In genomic region chr17:75978938-75979704, GRCh38 we compare ENCODE assay signal across 1 cellular context.
TF ChIP-seq lines count a peak whose summit lies in the region.

Gene ACOX1, minus strand, starts transcription at chr17:75979166. Its CDS starts 93 bp downstream, at chr17:75979073.
Gene TEN1, plus strand, starts transcription at chr17:75979240. Its CDS starts 6,953 bp downstream, at chr17:75986193.

TF ChIP-seq in K562, 482 proteins besides CTCF, POLR2A, EP300 and RAD21 (continued from another document and continues in another):
- no peak for TF ChIP-seq ZNF407 (IDR thresholded peaks at IDR 0.05; ENCODE audit: low read depth)
- TF ChIP-seq MAFF (IDR thresholded peaks at IDR 0.05; ENCODE audit: low read length), result no peak
- TF ChIP-seq ZNF311 (CRISPR knock-in tag; IDR thresholded peaks at IDR 0.05), result no peak
- TF ChIP-seq SIN3B (IDR thresholded peaks at IDR 0.05; ENCODE audit: low read depth), result peak; percentile 15; the same call in 1 of the 2 replicates
- no peak for TF ChIP-seq SIX5 (IDR thresholded peaks at IDR 0.05; ENCODE audit: borderline replicate concordance in 1 of 2, insufficient read depth in 1 of 2, low read depth in 1 of 2, low read length in 2 of 2)
- peak; percentile 65; the same call in 1 of the 2 replicates for TF ChIP-seq TGIF2 (CRISPR knock-in tag; IDR thresholded peaks at IDR 0.05)
- TF ChIP-seq MNT (conservative IDR thresholded peaks at IDR 0.05), result peak; percentile 85 to 87
- TF ChIP-seq GABPB1 (CRISPR knock-in tag; IDR thresholded peaks at IDR 0.05), result peak; percentile 72; the same call in 1 of the 2 replicates
- no peak for TF ChIP-seq KHSRP (IDR thresholded peaks at IDR 0.05)
- 0 out of 2 replicates have a peak, but pooled peaks have one; percentile 48 for TF ChIP-seq ZNF583 (CRISPR knock-in tag; IDR thresholded peaks at IDR 0.05)
- TF ChIP-seq SFPQ (IDR thresholded peaks at IDR 0.05; ENCODE audit: low read depth, low read length), result no peak
- no peak for TF ChIP-seq E2F5 (CRISPR knock-in tag; IDR thresholded peaks at IDR 0.05)
- TF ChIP-seq SRSF1 (IDR thresholded peaks at IDR 0.05; ENCODE audit: low read depth, low read length), result no peak
- peak; percentile 45 for TF ChIP-seq CTBP1 (IDR thresholded peaks at IDR 0.05; ENCODE audit: borderline replicate concordance)
- no peak for TF ChIP-seq SMARCA4 (IDR thresholded peaks at IDR 0.05)
- TF ChIP-seq ARID4B (CRISPR knock-in tag; IDR thresholded peaks at IDR 0.05), result peak; percentile 60
- no peak for TF ChIP-seq ZNF778 (CRISPR knock-in tag; IDR thresholded peaks at IDR 0.05)
- TF ChIP-seq ZBED1 (IDR thresholded peaks at IDR 0.05), result no peak
- no peak for TF ChIP-seq THRA (IDR thresholded peaks at IDR 0.05)
- TF ChIP-seq THRB (CRISPR knock-in tag; conservative IDR thresholded peaks at IDR 0.05), result no peak
- TF ChIP-seq KLF6 (CRISPR knock-in tag; IDR thresholded peaks at IDR 0.05; ENCODE audit: borderline replicate concordance), result peak; percentile 65; the same call in 1 of the 2 replicates
- peak; percentile 66 for TF ChIP-seq ASH1L (IDR thresholded peaks at IDR 0.05; ENCODE audit: borderline replicate concordance, low read depth, partially characterized antibody)
- no peak for TF ChIP-seq CSDE1 (IDR thresholded peaks at IDR 0.05)
- TF ChIP-seq CEBPG (CRISPR knock-in tag; IDR thresholded peaks at IDR 0.05), result no peak
- no peak for TF ChIP-seq CEBPG (tag; conservative IDR thresholded peaks at IDR 0.05 in 1 of 2, IDR thresholded peaks at IDR 0.05 in 1 of 2)
- no peak for TF ChIP-seq RBM14 (IDR thresholded peaks at IDR 0.05; ENCODE audit: borderline replicate concordance, insufficient read depth, low read depth, low read length)
- TF ChIP-seq PBX2 (CRISPR knock-in tag; IDR thresholded peaks at IDR 0.05; ENCODE audit: low read depth), result peak; percentile 92
- peak; percentile 95 for TF ChIP-seq PBX2 (tag; conservative IDR thresholded peaks at IDR 0.05; ENCODE audit: low read depth)
- no peak for TF ChIP-seq CHD4 (IDR thresholded peaks at IDR 0.05; ENCODE audit: insufficient read depth, insufficient replicate concordance, low read depth, low read length, poor library complexity, severe bottlenecking)
- no peak for TF ChIP-seq ZNF717 (CRISPR knock-in tag; IDR thresholded peaks at IDR 0.05)
- peak; percentile 92 for TF ChIP-seq EP400 (IDR thresholded peaks at IDR 0.05)
- TF ChIP-seq DDX20 (tag; IDR thresholded peaks at IDR 0.05; ENCODE audit: low read depth), result no peak
- TF ChIP-seq ZFP30 (CRISPR knock-in tag; IDR thresholded peaks at IDR 0.05; ENCODE audit: borderline replicate concordance), result no peak
- peak; percentile 89 for TF ChIP-seq TBP (optimal IDR thresholded peaks at IDR 0.05; ENCODE audit: low read depth, low read length)
- TF ChIP-seq IRF2 (CRISPR knock-in tag; IDR thresholded peaks at IDR 0.05), result no peak
